Comparison of ENCODE assay signal across 13 cellular contexts in the genomic region with DNA sequence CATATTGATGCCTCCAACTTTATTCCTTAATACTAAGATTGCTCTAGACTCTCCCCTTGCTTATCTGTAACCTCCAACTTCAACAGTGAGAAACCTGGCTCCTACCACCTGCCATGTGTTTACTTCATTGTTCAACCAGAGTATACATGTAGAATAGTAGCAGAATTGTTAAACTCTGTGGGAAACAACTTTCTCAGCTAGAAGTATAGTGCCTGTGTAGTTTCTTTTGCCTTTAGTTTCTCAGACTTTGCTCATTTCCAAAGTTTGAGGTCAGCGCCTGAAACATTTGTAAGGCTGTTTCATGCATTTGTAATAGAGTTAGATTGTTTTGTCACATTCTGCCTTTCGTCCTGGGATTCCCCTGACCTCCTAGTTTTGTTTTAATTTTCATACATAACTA.
DNase-seq lines count a peak whose midpoint lies in the region; ATAC-seq and TF ChIP-seq lines count a peak whose summit lies in the region.
"Had no signal": no experiment of that assay in that cellular context is flagged by ENCODE, and none has a peak within 500 bp of the region (broad histone marks: within the 10 kb centered on the region; RNA-seq: fewer than 3 reads in every experiment).

No MANE protein-coding gene starts in this region.

- peak; percentile 7 for DNase-seq in GM19238 (ENCODE audit: insufficient read length, low spot score)
- no peak for DNase-seq in coronary artery (ENCODE audit: low spot score)
- DNase-seq in NOMO-1 treated with dmso at 0.1 percent for 144 hours (lab: John Stamatoyannopoulos, UW; ENCODE audit: unreplicated experiment) = no peak
- DNase-seq in activated effector memory CD4-positive, alpha-beta T cell treated with anti-CD3 and anti-CD28 coated beads, Interleukin-2, amount 50 U/mL, for 16 hours = no peak
- no peak for DNase-seq in DMS53 treated with DMSO at 0.1 percent for 48 hours (lab: John Stamatoyannopoulos, UW; ENCODE audit: unreplicated experiment)
- DNase-seq: COR-L47, NCI-H2171 treated with DMSO at 0.1 percent for 48 hours, RPMI8226, uterus had no signal

- H3K27ac ChIP-seq in coronary artery = no peak overlapping the region
- H3K27ac ChIP-seq: prostate gland, uterus had no signal

- H3K4me3 ChIP-seq in coronary artery = no peak overlapping the region
- H3K4me3 ChIP-seq: prostate gland, uterus had no signal

- ATAC-seq in GM18502 (IDR thresholded peaks at IDR 0.05; ENCODE audit: poor library complexity, unreplicated experiment) (peak; percentile 97), HG02588 (IDR thresholded peaks at IDR 0.05; ENCODE audit: unreplicated experiment) (peak; percentile 90), HG03432 (IDR thresholded peaks at IDR 0.05; ENCODE audit: unreplicated experiment) (peak; percentile 93)

- TF ChIP-seq CTCF in coronary artery (IDR thresholded peaks at IDR 0.05) = no peak
